12 cellular contexts compared by ENCODE assay signal in genomic region chr4:87911252-87911774, GRCh38.
A peak's percentile ranks its signal among the peaks of the same experiment; 100 is the strongest.
DNase-seq lines count a peak whose midpoint lies in the region; ATAC-seq lines count a peak whose summit lies in the region.
"Had no signal": no experiment of that assay in that cellular context is flagged by ENCODE, and none has a peak within 500 bp of the region (broad histone marks: within the 10 kb centered on the region; RNA-seq: fewer than 3 reads in every experiment).

No MANE protein-coding gene starts in this region.

- H3K9ac ChIP-seq in adipocyte (ENCODE audit: low read length): no peak overlapping the region

- no peaks in the 10 kb centered on the region for H3K9me3 Mint-ChIP-seq in activated T-cell treated with anti-CD3 and anti-CD28 coated beads, Interleukin-2, amount 50 U/mL, for 4 hours

- peak; percentile 75 for ATAC-seq in sciatic nerve
- no peak for ATAC-seq in activated T-cell treated with anti-CD3 and anti-CD28 coated beads, Interleukin-2, amount 50 U/mL, for 4 hours

- intact Hi-C loops in sciatic nerve (cut with DNase I): no loop called here

- H3K27me3 ChIP-seq in adipocyte (replicated peaks; ENCODE audit: control insufficient read depth, insufficient read depth, low read length) (peaks cover 7% of the 10 kb centered on the region), layer of hippocampus (ENCODE audit: control insufficient read depth, insufficient read depth, low read length) (no peaks in the 10 kb centered on the region)

- H3K4me1 ChIP-seq in adipocyte (ENCODE audit: control insufficient read depth, insufficient read depth, low read length): peaks cover 34% of the 10 kb centered on the region

- peak overlapping the region; percentile 42 for H3K27ac ChIP-seq in layer of hippocampus (ENCODE audit: low read depth, low read length)

- no peaks in the 10 kb centered on the region for H3K4me1 Mint-ChIP-seq in activated T-cell treated with anti-CD3 and anti-CD28 coated beads, Interleukin-2, amount 50 U/mL, for 4 hours (ENCODE audit: low read depth)

- DNase-seq in DMS53 (lab: John Stamatoyannopoulos, UW) (peak; percentile 24), DMS53 treated with DMSO at 0.1 percent for 48 hours (lab: John Stamatoyannopoulos, UW; ENCODE audit: unreplicated experiment) (no peak), adipocyte (ENCODE audit: low read depth) (peak; percentile 15), sciatic nerve (ENCODE audit: low spot score) (no peak), T-helper 2 cell (no peak), HK-2 (ENCODE audit: unreplicated experiment) (no peak)
- no peak for DNase-seq in activated T-cell treated with anti-CD3 and anti-CD28 coated beads, Interleukin-2, amount 50 U/mL, for 4 hours
- DNase-seq: DMS153; NK-92 treated with Interleukin-12 subunit alpha and Interleukin-12 subunit beta, amount 100 ng/mL, for 24 hours; T1000 had no signal

- no peaks in the 10 kb centered on the region for H3K36me3 Mint-ChIP-seq in activated T-cell treated with anti-CD3 and anti-CD28 coated beads, Interleukin-2, amount 50 U/mL, for 4 hours (ENCODE audit: insufficient read depth)
- H3K36me3 Mint-ChIP-seq: activated naive CD8-positive, alpha-beta T cell had no signal

- no peak overlapping the region for H3K4me3 Mint-ChIP-seq in activated T-cell treated with anti-CD3 and anti-CD28 coated beads, Interleukin-2, amount 50 U/mL, for 4 hours
- H3K4me3 Mint-ChIP-seq: activated naive CD8-positive, alpha-beta T cell had no signal

- H3K4me3 ChIP-seq in adipocyte (ENCODE audit: low read length): no peak overlapping the region

- peaks cover 13% of the 10 kb centered on the region for H3K27me3 Mint-ChIP-seq in activated T-cell treated with anti-CD3 and anti-CD28 coated beads, Interleukin-2, amount 50 U/mL, for 4 hours (ENCODE audit: low read depth)

- H3K9me3 ChIP-seq in adipocyte (ENCODE audit: control insufficient read depth, low read length): no peaks in the 10 kb centered on the region

- no peaks in the 10 kb centered on the region for H3K36me3 ChIP-seq in adipocyte (ENCODE audit: control insufficient read depth, insufficient read depth, low read length, severe bottlenecking)

Comparison
In these comparisons a context has a peak if more than half of its experiments do, and no peak if none do; other contexts are left out.
1. DNase-seq: peak in DMS53 (single experiment) and adipocyte (single experiment); none in DMS53 treated with DMSO at 0.1 percent for 48 hours (single experiment), sciatic nerve (single experiment), T-helper 2 cell (0 of 5), activated T-cell treated with anti-CD3 and anti-CD28 coated beads, Interleukin-2, amount 50 U/mL, for 4 hours (single experiment) and HK-2 (single experiment).